In the genomic region with DNA sequence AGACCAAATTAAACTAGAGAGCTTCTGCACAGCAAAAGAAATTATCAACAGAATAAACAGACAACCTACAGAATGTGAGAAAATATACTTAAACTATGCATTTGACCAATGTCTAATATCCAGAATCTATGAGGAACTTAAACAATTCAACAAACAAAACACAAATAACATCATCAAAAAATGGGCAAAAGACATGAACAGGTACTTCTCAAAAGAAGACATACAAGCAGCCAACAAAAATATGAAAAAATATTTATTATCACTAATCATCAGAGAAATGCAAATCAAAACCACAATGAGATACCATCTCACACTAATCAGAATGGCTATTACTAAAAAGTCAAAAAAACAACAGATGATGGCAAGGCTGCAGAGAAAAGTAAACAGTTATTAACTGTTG, we compare ENCODE assay signal across 1 cellular context.
DNase-seq lines count a peak whose midpoint lies in the region; ATAC-seq, FAIRE-seq and TF ChIP-seq lines count a peak whose summit lies in the region.
"Not testable (repeated sequence)": the region's sequence is repeated elsewhere in the genome, so short reads cannot be mapped to it uniquely, and the experiment has no call there.

No MANE protein-coding gene starts in this region.

- not testable (repeated sequence) for TF ChIP-seq CTCF in A549 (IDR thresholded peaks at IDR 0.05)

- not testable (repeated sequence) for H3K4me3 ChIP-seq in A549

- H3K4me2 ChIP-seq in A549: not testable (repeated sequence)

- POLR2A ChIA-PET in A549 (lab: Yijun Ruan, JAX): not testable (repeated sequence)

- not testable (repeated sequence) for H3K27ac ChIP-seq in A549

- not testable (repeated sequence) for H3K4me1 ChIP-seq in A549

- FAIRE-seq in A549 (lab: Jason Lieb, UNC): peak; percentile 18

- DNase-seq in A549 (ENCODE audit: low read depth in 1 of 2, low spot score in 1 of 2): not testable (repeated sequence)

- TF ChIP-seq RAD21 in A549 (conservative IDR thresholded peaks at IDR 0.05 in 1 of 2, IDR thresholded peaks at IDR 0.05 in 1 of 2): not testable (repeated sequence)

- not testable (repeated sequence) for H3K9me3 ChIP-seq in A549

- not testable (repeated sequence) for TF ChIP-seq POLR2A in A549 (IDR thresholded peaks at IDR 0.05; ENCODE audit: low read length)

- CTCF ChIA-PET in A549 (lab: Yijun Ruan, JAX): not testable (repeated sequence)

- not testable (repeated sequence) for TF ChIP-seq EP300 in A549 (IDR thresholded peaks at IDR 0.05)

- ATAC-seq in A549: not testable (repeated sequence)
